Comparison of ENCODE assay signal across 19 cellular contexts in genomic region chr5:136047858-136048257, GRCh38. TPM values are rescaled to one million over a fixed set of nuclear protein-coding genes. Genes with fewer than 3 reads are reported as not detected.
DNase-seq lines count a peak whose midpoint lies in the region; ATAC-seq and TF ChIP-seq lines count a peak whose summit lies in the region.
"Had no signal": no experiment of that assay in that cellular context is flagged by ENCODE, and none has a peak within 500 bp of the region (broad histone marks: within the 10 kb centered on the region; RNA-seq: fewer than 3 reads in every experiment).

No MANE protein-coding gene starts in this region.

- H3K4me1 ChIP-seq in gastroesophageal sphincter, result peaks cover 0 to 3% (median 0%) of the 10 kb centered on the region in 3 donors

- no peaks in the 10 kb centered on the region for H3K27me3 Mint-ChIP-seq in activated CD4-positive, alpha-beta memory T cell treated with anti-CD3 and anti-CD28 coated beads for 36 hours
- H3K27me3 Mint-ChIP-seq: activated CD4-positive, alpha-beta T cell treated with anti-CD3 and anti-CD28 coated beads, Interleukin-2, amount 10 ng/mL, durations not matched to agents 7 days and 5 days had no signal

- no peak for TF ChIP-seq EP300 in gastroesophageal sphincter (IDR thresholded peaks at IDR 0.05)

- POLR2A ChIA-PET in activated CD4-positive, alpha-beta memory T cell treated with anti-CD3 and anti-CD28 coated beads for 36 hours (lab: Charles Lee), result no interaction called here

- H3K27me3 ChIP-seq in gastroesophageal sphincter, result no peaks in the 10 kb centered on the region
- H3K27me3 ChIP-seq: ascending aorta had no signal

- peak; percentile 63 for ATAC-seq in gastroesophageal sphincter
- ATAC-seq in sciatic nerve, result peak; percentile 59
- no peak for ATAC-seq in HG03378 (IDR thresholded peaks at IDR 0.05; ENCODE audit: unreplicated experiment)
- ATAC-seq: HCT116 had no signal

- WGBS in gastroesophageal sphincter (ENCODE audit: low coverage in 1 of 2), 2 donors, result 82 to 91% methylated on average over 2 to 5 of the region's 8 CpGs

- no peak overlapping the region for H3K4me3 Mint-ChIP-seq in activated CD4-positive, alpha-beta memory T cell treated with anti-CD3 and anti-CD28 coated beads for 36 hours
- H3K4me3 Mint-ChIP-seq: activated CD4-positive, alpha-beta T cell treated with anti-CD3 and anti-CD28 coated beads, Interleukin-2, amount 10 ng/mL, durations not matched to agents 7 days and 5 days; neural crest cell had no signal

- H3K36me3 ChIP-seq in gastroesophageal sphincter, result peaks cover 0 to 78% of the 10 kb centered on the region in 2 donors

- in situ Hi-C loops in KBM-7 (cut with MboI; ENCODE audit: low pct_unique_long_range_greater_than_20kb, low sequenced_read_pairs), result no loop called here

- H3K4me3 ChIP-seq in gastroesophageal sphincter, result no peak overlapping the region
- H3K4me3 ChIP-seq: ascending aorta had no signal

- H3K9me3 ChIP-seq in gastroesophageal sphincter, result no peaks in the 10 kb centered on the region
- H3K9me3 ChIP-seq: ascending aorta had no signal

- no peaks in the 10 kb centered on the region for H3K36me3 Mint-ChIP-seq in activated CD4-positive, alpha-beta memory T cell treated with anti-CD3 and anti-CD28 coated beads for 36 hours

- TF ChIP-seq CTCF in gastroesophageal sphincter (IDR thresholded peaks at IDR 0.05), result no peak

- H3K27ac Mint-ChIP-seq in activated CD4-positive, alpha-beta memory T cell treated with anti-CD3 and anti-CD28 coated beads for 36 hours, result no peak overlapping the region
- H3K27ac Mint-ChIP-seq: activated CD4-positive, alpha-beta T cell treated with anti-CD3 and anti-CD28 coated beads, Interleukin-2, amount 10 ng/mL, durations not matched to agents 7 days and 5 days had no signal

- H3K27ac ChIP-seq in gastroesophageal sphincter, result no peak overlapping the region
- H3K27ac ChIP-seq: ascending aorta had no signal

- TF ChIP-seq POLR2A in gastroesophageal sphincter (IDR thresholded peaks at IDR 0.05), result no peak

- H3K9me3 Mint-ChIP-seq in activated CD4-positive, alpha-beta memory T cell treated with anti-CD3 and anti-CD28 coated beads for 36 hours, result no peaks in the 10 kb centered on the region
- H3K9me3 Mint-ChIP-seq: activated CD4-positive, alpha-beta T cell treated with anti-CD3 and anti-CD28 coated beads, Interleukin-2, amount 10 ng/mL, durations not matched to agents 7 days and 5 days; neural crest cell had no signal

- intact Hi-C loops in sciatic nerve (cut with DNase I), result no loop called here
- intact Hi-C loops in activated CD4-positive, alpha-beta memory T cell treated with anti-CD3 and anti-CD28 coated beads for 36 hours (cut with micrococcal nuclease), result no loop called here

- H3K4me1 Mint-ChIP-seq in activated CD4-positive, alpha-beta memory T cell treated with anti-CD3 and anti-CD28 coated beads for 36 hours (ENCODE audit: low read depth), result peaks cover 4% of the 10 kb centered on the region

- CTCF ChIA-PET in activated CD4-positive, alpha-beta memory T cell treated with anti-CD3 and anti-CD28 coated beads for 36 hours (lab: Charles Lee), result no interaction called here

- DNase-seq in Ammon's horn (ENCODE audit: low spot score) (peak; percentile 58), KBM-7 (peak; percentile 78), sciatic nerve (ENCODE audit: low spot score) (peak; percentile 55), cerebellum (ENCODE audit: low spot score) (no peak)
- no peak for DNase-seq in effector CD4-positive, alpha-beta T cell
- DNase-seq in activated CD4-positive, alpha-beta memory T cell treated with anti-CD3 and anti-CD28 coated beads for 36 hours, result no peak
- DNase-seq: activated CD4-positive, alpha-beta T cell treated with anti-CD3 and anti-CD28 coated beads, Interleukin-2, amount 10 ng/mL, durations not matched to agents 7 days and 5 days; activated naive CD4-positive, alpha-beta T cell; KG1; kidney glomerular epithelial cell; NCI-H1092; NCI-H526 treated with DMSO at 0.1 percent for 48 hours; stimulated activated naive CD4-positive, alpha-beta T cell; trophoblast cell had no signal

RNA-seq across cellular contexts. Expression of gene TGFBI, which starts 19.1 kb away (rescaled TPM):
- total RNA-seq in gastroesophageal sphincter, result 100 to 1,000 TPM in 3 of 4 donors, 10 to 100 TPM in 1; 29.0 to 159 (median 112) TPM
- total RNA-seq in sciatic nerve, result 232 TPM
- 23.3 TPM for total RNA-seq in cerebellum
- total RNA-seq in activated CD4-positive, alpha-beta memory T cell treated with anti-CD3 and anti-CD28 coated beads for 36 hours, result under 1 TPM; 0.58 to 0.97 TPM

Comparison
In these comparisons a context has a peak if more than half of its experiments do, and no peak if none do; other contexts are left out.
1. DNase-seq: peak in Ammon's horn (single experiment), KBM-7 (single experiment) and sciatic nerve (single experiment); none in effector CD4-positive, alpha-beta T cell (single experiment), cerebellum (single experiment) and activated CD4-positive, alpha-beta memory T cell treated with anti-CD3 and anti-CD28 coated beads for 36 hours (single experiment).
2. RNA of gene TGFBI, which starts 19.1 kb away (total RNA-seq): 232 TPM in sciatic nerve (single experiment), 29.0 to 159 TPM in gastroesophageal sphincter and 23.3 TPM in cerebellum (single experiment); 0.58 to 0.97 TPM in activated CD4-positive, alpha-beta memory T cell treated with anti-CD3 and anti-CD28 coated beads for 36 hours; every median in the first group is over 10 times any median in the second.